Comparison of ENCODE assay signal across 7 cellular contexts in genomic region chr16:685967-686366, GRCh38. TPM values are rescaled to one million over a fixed set of nuclear protein-coding genes. Genes with fewer than 3 reads are reported as not detected.
DNase-seq lines count a peak whose midpoint lies in the region; ATAC-seq and TF ChIP-seq lines count a peak whose summit lies in the region.

No MANE protein-coding gene starts in this region.

- H3K27ac Mint-ChIP-seq in naive thymus-derived CD8-positive, alpha-beta T cell: peak overlapping the region in 4 of 10 donors; percentile 29 to 53 (median 52)

- no peak overlapping the region for H3K27ac ChIP-seq in DND-41 (ENCODE audit: low read length)

- H3K9ac ChIP-seq in DND-41 (ENCODE audit: low read depth, low read length): no peak overlapping the region

- no peak for TF ChIP-seq EP300 in Ishikawa (IDR thresholded peaks at IDR 0.05; ENCODE audit: borderline replicate concordance)

- peak; percentile 51 for TF ChIP-seq CTCF in DND-41 (IDR thresholded peaks at IDR 0.05; ENCODE audit: borderline replicate concordance, extremely low read depth, low read length, poor library complexity, severe bottlenecking)

- peaks cover 6 to 59% (median 42%) of the 10 kb centered on the region in 4 donors for H3K4me1 Mint-ChIP-seq in naive thymus-derived CD8-positive, alpha-beta T cell

- no peak for ATAC-seq in DND-41 (ENCODE audit: insufficient read depth, low read depth)
- ATAC-seq in naive thymus-derived CD8-positive, alpha-beta T cell: no peak
- ATAC-seq in HG03139 (IDR thresholded peaks at IDR 0.05; ENCODE audit: unreplicated experiment): no peak

- H3K27me3 ChIP-seq in DND-41 (ENCODE audit: insufficient read depth, low read length, poor library complexity): no peaks in the 10 kb centered on the region

- H3K4me3 Mint-ChIP-seq in naive thymus-derived CD8-positive, alpha-beta T cell: peak overlapping the region in 9 of 10 donors; percentile 2 to 53 (median 26)

- TF ChIP-seq RAD21 in Ishikawa (IDR thresholded peaks at IDR 0.05; ENCODE audit: low read depth): 0 out of 2 replicates have a peak, but pooled peaks have one; percentile 12

- H3K27me3 Mint-ChIP-seq in naive thymus-derived CD8-positive, alpha-beta T cell: no peaks in the 10 kb centered on the region

- no peak overlapping the region for H3K4me3 ChIP-seq in DND-41 (ENCODE audit: low read depth in 1 of 2, low read length in 2 of 2)

- no peaks in the 10 kb centered on the region for H3K9me3 ChIP-seq in DND-41 (ENCODE audit: insufficient read depth, low read length, severe bottlenecking)

- POLR2A ChIA-PET in naive thymus-derived CD8-positive, alpha-beta T cell (lab: Charles Lee): interaction anchor here (0.7 to 3.6 kb wide), 5 partner anchors 10 to 50 kb away, joined by 3 to 38 read pairs (median 4); partner anchors contain the start of genes METTL26 and RHBDL1

- peaks cover 40% of the 10 kb centered on the region for H4K20me1 ChIP-seq in DND-41 (ENCODE audit: insufficient read depth, low read length)

- peaks cover 81% of the 10 kb centered on the region for H3K4me1 ChIP-seq in DND-41 (ENCODE audit: insufficient read depth, low read length)

- no peaks in the 10 kb centered on the region for H3K9me3 Mint-ChIP-seq in naive thymus-derived CD8-positive, alpha-beta T cell

- no peak overlapping the region for H2AFZ ChIP-seq in DND-41 (ENCODE audit: low read depth, low read length)

- H3K36me3 Mint-ChIP-seq in naive thymus-derived CD8-positive, alpha-beta T cell: peaks cover 0 to 14% (median 3%) of the 10 kb centered on the region in 3 donors

- peaks cover 51% of the 10 kb centered on the region for H3K79me2 ChIP-seq in DND-41 (ENCODE audit: insufficient read depth, low read length)

- DNase-seq in DND-41 (no peak), amniotic epithelial cell (ENCODE audit: low read depth) (peak; percentile 18), mesenteric fat pad (ENCODE audit: low spot score) (no peak), NCI-H510A treated with DMSO at 0.1 percent for 48 hours (lab: John Stamatoyannopoulos, UW) (no peak)
- no peak for DNase-seq in naive thymus-derived CD8-positive, alpha-beta T cell

- peaks cover 67% of the 10 kb centered on the region for H3K36me3 ChIP-seq in DND-41 (ENCODE audit: insufficient read depth, low read length)

- H3K4me2 ChIP-seq in DND-41 (ENCODE audit: insufficient read depth, low read length): no peak overlapping the region

TF ChIP-seq in Ishikawa, 13 proteins besides CTCF, POLR2A, EP300 and RAD21:
- TF ChIP-seq TCF12 (IDR thresholded peaks at IDR 0.05; ENCODE audit: low read depth): no peak
- no peak for TF ChIP-seq TAF1 (IDR thresholded peaks at IDR 0.05; ENCODE audit: low read depth)
- no peak for TF ChIP-seq TEAD4 (IDR thresholded peaks at IDR 0.05)
- no peak for TF ChIP-seq ZBTB7A (IDR thresholded peaks at IDR 0.05; ENCODE audit: low read depth)
- no peak for TF ChIP-seq EGR1 (IDR thresholded peaks at IDR 0.05)
- TF ChIP-seq YY1 (IDR thresholded peaks at IDR 0.05; ENCODE audit: low read depth): no peak
- no peak for TF ChIP-seq CREB1 (IDR thresholded peaks at IDR 0.05; ENCODE audit: low read depth)
- TF ChIP-seq FOXM1 (IDR thresholded peaks at IDR 0.05; ENCODE audit: borderline replicate concordance, low read depth): no peak

RNA-seq across cellular contexts. Expression of gene JMJD8, which starts 1.8 kb away (rescaled TPM):
- total RNA-seq in naive thymus-derived CD8-positive, alpha-beta T cell: 10 to 100 TPM; 40.8 to 41.2 TPM
- 10 to 100 TPM; 31.7 to 62.8 (median 46.0) TPM for polyA plus RNA-seq in naive thymus-derived CD8-positive, alpha-beta T cell
- total RNA-seq in mesenteric fat pad: 55.3 TPM

RNA-seq across cellular contexts. Expression of gene WDR24, which starts 4.2 kb away (rescaled TPM):
- 10 to 100 TPM; 16.1 to 18.4 TPM for total RNA-seq in naive thymus-derived CD8-positive, alpha-beta T cell
- 10 to 100 TPM; 12.7 to 18.9 (median 14.7) TPM for polyA plus RNA-seq in naive thymus-derived CD8-positive, alpha-beta T cell
- total RNA-seq in mesenteric fat pad: 8.1 TPM

RNA-seq across cellular contexts. Expression of gene STUB1, which starts 5.8 kb away (rescaled TPM):
- 100 to 1,000 TPM in 1 of 2 experiments, 10 to 100 TPM in 1; 86.4 to 103 TPM for total RNA-seq in naive thymus-derived CD8-positive, alpha-beta T cell
- 100 to 1,000 TPM; 133 to 142 (median 135) TPM for polyA plus RNA-seq in naive thymus-derived CD8-positive, alpha-beta T cell
- 109 TPM for total RNA-seq in mesenteric fat pad

RNA-seq across cellular contexts. Expression of gene RHBDL1, which starts 10.5 kb away (rescaled TPM):
- 1 to 10 TPM; 1.3 to 1.4 TPM for total RNA-seq in naive thymus-derived CD8-positive, alpha-beta T cell
- not detected for polyA plus RNA-seq in naive thymus-derived CD8-positive, alpha-beta T cell
- total RNA-seq in mesenteric fat pad: 0.84 TPM

RNA-seq across cellular contexts. Expression of gene RHOT2, which starts 18.0 kb away (rescaled TPM):
- 100 to 1,000 TPM; 220 TPM for total RNA-seq in naive thymus-derived CD8-positive, alpha-beta T cell
- polyA plus RNA-seq in naive thymus-derived CD8-positive, alpha-beta T cell: 10 to 100 TPM; 25.1 to 44.8 (median 31.8) TPM
- 73.9 TPM for total RNA-seq in mesenteric fat pad
